ENCODE assay signal across 35 cellular contexts in genomic region chr10:48970654-48971053, GRCh38. TPM values are rescaled to one million over a fixed set of nuclear protein-coding genes. Genes with fewer than 3 reads are reported as not detected.
"Had no signal": no experiment of that assay in that cellular context is flagged by ENCODE, and none has a peak within 500 bp of the region (broad histone marks: within the 10 kb centered on the region; RNA-seq: fewer than 3 reads in every experiment).

No MANE protein-coding gene starts in this region.

- H3K9me3 ChIP-seq: esophagus squamous epithelium, gastrocnemius medialis, heart right ventricle, left lung, lower lobe of right lung, mucosa of descending colon had no signal

- H3K4me3 Mint-ChIP-seq: dendritic cell treated with granulocyte-macrophage colony-stimulating factor and Interleukin-4, amounts not matched to agents 40 ng/mL and 50 ng/mL, for 4 days; effector memory CD8-positive, alpha-beta T cell; endodermal cell; mesothelial cell of epicardium; naive B cell; naive thymus-derived CD8-positive, alpha-beta T cell had no signal

- H3K4me1 Mint-ChIP-seq: endodermal cell, mesothelial cell of epicardium had no signal

- H3K27ac Mint-ChIP-seq: dendritic cell treated with granulocyte-macrophage colony-stimulating factor and Interleukin-4, amounts not matched to agents 40 ng/mL and 50 ng/mL, for 4 days; effector memory CD8-positive, alpha-beta T cell; endodermal cell; mesothelial cell of epicardium; naive thymus-derived CD8-positive, alpha-beta T cell had no signal

- H3K27me3 Mint-ChIP-seq: dendritic cell treated with granulocyte-macrophage colony-stimulating factor and Interleukin-4, amounts not matched to agents 40 ng/mL and 50 ng/mL, for 4 days; naive B cell had no signal

- ATAC-seq: effector memory CD8-positive, alpha-beta T cell; esophagus mucosa; gastrocnemius medialis; heart right ventricle; left cardiac atrium; left lung; left ventricle myocardium superior; lower lobe of right lung; mucosa of descending colon; naive thymus-derived CD8-positive, alpha-beta T cell had no signal

- FAIRE-seq: endometrium, islet of Langerhans, keratinocyte had no signal

- DNase-seq: cortex of kidney; effector CD8-positive, alpha-beta T cell; effector memory CD8-positive, alpha-beta T cell; endodermal cell; erythroblast; esophagus squamous epithelium; foreskin fibroblast; foreskin melanocyte; gastrocnemius medialis; glutamatergic neuron; head of caudate nucleus; heart right ventricle; hippocampal formation; left cardiac atrium; left lung; left ventricle myocardium superior; lower lobe of right lung; mesenchymal stem cell; mucosa of descending colon; naive B cell; naive thymus-derived CD8-positive, alpha-beta T cell had no signal

- H3K4me1 ChIP-seq: gastrocnemius medialis, left lung, lower lobe of right lung had no signal

- H3K27me3 ChIP-seq: gastrocnemius medialis, heart right ventricle, left lung had no signal

- H3K36me3 ChIP-seq: esophagus squamous epithelium, gastrocnemius medialis had no signal

- H3K36me3 Mint-ChIP-seq: mesothelial cell of epicardium; naive thymus-derived CD8-positive, alpha-beta T cell had no signal

- H3K9me3 Mint-ChIP-seq: dendritic cell treated with granulocyte-macrophage colony-stimulating factor and Interleukin-4, amounts not matched to agents 40 ng/mL and 50 ng/mL, for 4 days; effector memory CD8-positive, alpha-beta T cell; endodermal cell; naive B cell; naive thymus-derived CD8-positive, alpha-beta T cell had no signal

- H3K4me3 ChIP-seq: esophagus squamous epithelium, gastrocnemius medialis, heart right ventricle, left lung, lower lobe of right lung, mucosa of descending colon had no signal

- H3K27ac ChIP-seq: epithelial cell of prostate, esophagus squamous epithelium, gastrocnemius medialis, heart right ventricle, left lung, lower lobe of right lung had no signal

RNA-seq across cellular contexts. Expression of gene LRRC18, which starts 31.0 kb away (rescaled TPM):
- total RNA-seq: dermis microvascular lymphatic vessel endothelial cell; endodermal cell; esophagus mucosa; gastrocnemius medialis; glomerular endothelial cell; kidney epithelial cell; left cardiac atrium; left ventricle myocardium superior; lower leg skin; lung microvascular endothelial cell; mesenteric fat pad; mesothelial cell of epicardium; mucosa of descending colon; myocyte; naive thymus-derived CD8-positive, alpha-beta T cell had no signal
